ENCODE assay signal across 8 cellular contexts in genomic region chr17:63550816-63551639, GRCh38. TPM values are rescaled to one million over a fixed set of nuclear protein-coding genes. Genes with fewer than 3 reads are reported as not detected.
DNase-seq lines count a peak whose midpoint lies in the region; ATAC-seq lines count a peak whose summit lies in the region.

No MANE protein-coding gene starts in this region.

- H3K4me1 ChIP-seq in neuron (ENCODE audit: insufficient read depth, low read length), result peaks cover 15% of the 10 kb centered on the region

- DNase-seq in CD1c-positive myeloid dendritic cell (ENCODE audit: extremely low spot score), result peak; percentile 24
- DNase-seq in NCI-H128 (lab: John Stamatoyannopoulos, UW; ENCODE audit: unreplicated experiment), result peak; percentile 8
- peak; percentile 46 for DNase-seq in activated CD4-positive, alpha-beta memory T cell treated with anti-CD3 and anti-CD28 coated beads for 36 hours
- DNase-seq in fibroblast of peridontal ligament (ENCODE audit: extremely low read depth), result peak; percentile 26
- no peak for DNase-seq in HuH-7 (ENCODE audit: low spot score)

- peak overlapping the region; percentile 85 for H3K4me3 Mint-ChIP-seq in activated CD4-positive, alpha-beta memory T cell treated with anti-CD3 and anti-CD28 coated beads for 36 hours

- no peaks in the 10 kb centered on the region for H3K27me3 Mint-ChIP-seq in activated CD4-positive, alpha-beta memory T cell treated with anti-CD3 and anti-CD28 coated beads for 36 hours

- H3K9me3 ChIP-seq in neuron (ENCODE audit: low read length), result no peaks in the 10 kb centered on the region

- POLR2A ChIA-PET in activated CD4-positive, alpha-beta memory T cell treated with anti-CD3 and anti-CD28 coated beads for 36 hours (lab: Charles Lee), result interaction anchor here (0.5 to 2.9 kb wide), 12 partner anchors 18 to 150 kb away, joined by 3 to 14 read pairs (median 4); partner anchors contain the start of genes KCNH6, LIMD2, MAP3K3 and TACO1

- H3K4me1 Mint-ChIP-seq in activated CD4-positive, alpha-beta memory T cell treated with anti-CD3 and anti-CD28 coated beads for 36 hours (ENCODE audit: low read depth), result peaks cover 41% of the 10 kb centered on the region

- CTCF ChIA-PET in activated CD4-positive, alpha-beta memory T cell treated with anti-CD3 and anti-CD28 coated beads for 36 hours (lab: Charles Lee), result interaction anchor here (0.8 to 5.2 kb wide), 9 partner anchors 15 to 133 kb away, joined by 3 to 33 read pairs (median 4); partner anchors contain the start of genes MAP3K3 and TACO1

- peak overlapping the region; percentile 94 for H3K4me3 ChIP-seq in neuron (ENCODE audit: low read length)

- no peaks in the 10 kb centered on the region for H3K9me3 Mint-ChIP-seq in activated CD4-positive, alpha-beta memory T cell treated with anti-CD3 and anti-CD28 coated beads for 36 hours

- no peaks in the 10 kb centered on the region for H3K36me3 ChIP-seq in neuron (ENCODE audit: insufficient read depth, low read length)

- peak overlapping the region; percentile 96 for H3K27ac Mint-ChIP-seq in activated CD4-positive, alpha-beta memory T cell treated with anti-CD3 and anti-CD28 coated beads for 36 hours

- H3K27me3 ChIP-seq in neuron (ENCODE audit: insufficient read depth, low read length), result no peaks in the 10 kb centered on the region

- intact Hi-C loops in activated CD4-positive, alpha-beta memory T cell treated with anti-CD3 and anti-CD28 coated beads for 36 hours (cut with micrococcal nuclease), result loop anchor here (1.0 to 5.0 kb wide), 8 partner anchors 34 to 898 kb away; partner anchors contain the start of genes DDX42, MAP3K3 and TACO1

- peak overlapping the region; percentile 44 for H2AFZ ChIP-seq in neuron (ENCODE audit: low read depth, low read length)

- peak; percentile 5 for ATAC-seq in GM19395 (IDR thresholded peaks at IDR 0.05; ENCODE audit: unreplicated experiment)
- no peak for ATAC-seq in HG03571 (IDR thresholded peaks at IDR 0.05; ENCODE audit: unreplicated experiment)

- peaks cover 18% of the 10 kb centered on the region for H3K36me3 Mint-ChIP-seq in activated CD4-positive, alpha-beta memory T cell treated with anti-CD3 and anti-CD28 coated beads for 36 hours

RNA-seq across cellular contexts. Expression of gene DCAF7, which starts 0.8 kb away (rescaled TPM):
- total RNA-seq in activated CD4-positive, alpha-beta memory T cell treated with anti-CD3 and anti-CD28 coated beads for 36 hours, result 100 to 1,000 TPM; 118 to 119 TPM

RNA-seq across cellular contexts. Expression of gene KCNH6, which starts 27.9 kb away (rescaled TPM):
- not detected for total RNA-seq in activated CD4-positive, alpha-beta memory T cell treated with anti-CD3 and anti-CD28 coated beads for 36 hours

RNA-seq across cellular contexts. Expression of gene TACO1, which starts 49.7 kb away (rescaled TPM):
- 10 to 100 TPM; 28.2 to 30.4 TPM for total RNA-seq in activated CD4-positive, alpha-beta memory T cell treated with anti-CD3 and anti-CD28 coated beads for 36 hours
